17 cellular contexts compared by ENCODE assay signal in the genomic region with DNA sequence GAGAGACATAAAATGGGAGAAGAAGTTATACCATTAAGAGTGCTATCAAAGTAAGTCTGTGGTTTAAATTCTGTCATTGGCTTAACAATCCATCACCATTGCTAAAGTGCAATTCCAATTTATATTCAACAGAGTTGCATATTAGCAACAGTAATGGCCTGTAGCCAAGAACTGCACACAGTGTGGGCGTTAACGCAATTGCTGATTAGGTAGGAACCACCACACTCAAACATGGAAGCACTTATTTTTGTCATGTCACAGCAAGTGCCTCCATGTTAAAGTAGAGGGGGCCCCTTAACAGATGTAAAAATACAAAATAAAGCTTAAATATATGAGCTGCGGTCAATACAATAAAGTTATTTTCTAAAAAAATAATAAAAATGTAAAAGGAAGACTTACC. TPM values are rescaled to one million over a fixed set of nuclear protein-coding genes. Genes with fewer than 3 reads are reported as not detected.
DNase-seq lines count a peak whose midpoint lies in the region; TF ChIP-seq lines count a peak whose summit lies in the region.
"Had no signal": no experiment of that assay in that cellular context is flagged by ENCODE, and none has a peak within 500 bp of the region (broad histone marks: within the 10 kb centered on the region; RNA-seq: fewer than 3 reads in every experiment).

No MANE protein-coding gene starts in this region.

- peak overlapping the region; percentile 98 for H3K18ac ChIP-seq in mesendoderm (ENCODE audit: low read length)

- H3K9me3 Mint-ChIP-seq in endodermal cell = peaks cover 5% of the 10 kb centered on the region
- H3K9me3 Mint-ChIP-seq in activated CD4-positive, alpha-beta memory T cell treated with anti-CD3 and anti-CD28 coated beads, Interleukin-2, amount 10 ng/mL, durations not matched to agents 7 days and 5 days = no peaks in the 10 kb centered on the region

- peak overlapping the region; percentile 76 for H3K4me3 ChIP-seq in HUES64 (ENCODE audit: low read length)
- peak overlapping the region; percentile 99 for H3K4me3 ChIP-seq in endodermal cell (ENCODE audit: low read length)
- H3K4me3 ChIP-seq in mesendoderm (ENCODE audit: low read length) = peak overlapping the region; percentile 46
- H3K4me3 ChIP-seq: BLaER1 treated with 17β-estradiol and CSF1 and Interleukin-3, amounts not matched to agents 10 nM and 100 nM; PC-9 had no signal

- peaks cover 16% of the 10 kb centered on the region for H3K4me1 Mint-ChIP-seq in endodermal cell
- peaks cover 10% of the 10 kb centered on the region for H3K4me1 Mint-ChIP-seq in activated CD4-positive, alpha-beta memory T cell treated with anti-CD3 and anti-CD28 coated beads, Interleukin-2, amount 10 ng/mL, durations not matched to agents 7 days and 5 days

- no peak overlapping the region for H3K4ac ChIP-seq in mesendoderm (ENCODE audit: low read depth, low read length)

- H2BK5ac ChIP-seq in mesendoderm (ENCODE audit: low read length) = peak overlapping the region; percentile 4

- H3K23ac ChIP-seq in mesendoderm (ENCODE audit: low read length) = no peak overlapping the region

- peak overlapping the region; percentile 1 for H3K4me2 ChIP-seq in mesendoderm (ENCODE audit: low read length)
- H3K4me2 ChIP-seq: BLaER1 treated with 17β-estradiol and CSF1 and Interleukin-3, amounts not matched to agents 10 nM and 100 nM; PC-9 had no signal

- H3K4me1 ChIP-seq in HUES64 (ENCODE audit: insufficient read depth, low read length) (peaks cover 36% of the 10 kb centered on the region), endodermal cell (ENCODE audit: control insufficient read depth, insufficient read depth, low read length) (no peaks in the 10 kb centered on the region), mesendoderm (ENCODE audit: control insufficient read depth, low read depth, low read length) (peaks cover under 1% of the 10 kb centered on the region)

- H2BK120ac ChIP-seq in mesendoderm (ENCODE audit: low read depth, low read length) = no peak overlapping the region

- CTCF ChIA-PET in activated CD4-positive, alpha-beta memory T cell treated with anti-CD3 and anti-CD28 coated beads, Interleukin-2, amount 10 ng/mL, durations not matched to agents 7 days and 5 days (lab: Charles Lee) = interaction anchor here (1.0 to 1.8 kb wide), 2 partner anchors 11 to 115 kb away, joined by 3 to 7 read pairs; partner anchors contain the start of genes LARP7 and ZGRF1

- H4K8ac ChIP-seq in mesendoderm (ENCODE audit: low read depth, low read length) = no peak overlapping the region

- no peak overlapping the region for H2BK15ac ChIP-seq in mesendoderm (replicated peaks; ENCODE audit: low read depth)

- H2AK5ac ChIP-seq in mesendoderm (ENCODE audit: low read length) = no peak overlapping the region

- DNase-seq in DMS 273 (lab: John Stamatoyannopoulos, UW; ENCODE audit: unreplicated experiment) (peak; percentile 7), DMS 273 treated with DMSO at 0.1 percent for 48 hours (lab: John Stamatoyannopoulos, UW) (no peak), endodermal cell (no peak), mesendoderm (peak; percentile 83), NCI-H1694 treated with DMSO at 0.1 percent for 48 hours (lab: John Stamatoyannopoulos, UW) (no peak), DMS153 (lab: John Stamatoyannopoulos, UW) (no peak)
- DNase-seq in activated CD4-positive, alpha-beta memory T cell treated with anti-CD3 and anti-CD28 coated beads, Interleukin-2, amount 10 ng/mL, durations not matched to agents 7 days and 5 days = no peak
- DNase-seq: DMS53, GOT3, KBM-7, NCI-H1048, NCI-H1694, NCI-H69, PC-9 had no signal

- peaks cover 29% of the 10 kb centered on the region for H3K36me3 Mint-ChIP-seq in endodermal cell (ENCODE audit: low read depth)
- peaks cover 34% of the 10 kb centered on the region for H3K36me3 Mint-ChIP-seq in activated CD4-positive, alpha-beta memory T cell treated with anti-CD3 and anti-CD28 coated beads, Interleukin-2, amount 10 ng/mL, durations not matched to agents 7 days and 5 days (ENCODE audit: low read depth)

- TF ChIP-seq CTCF in endodermal cell (conservative IDR thresholded peaks at IDR 0.05) = no peak

- 0% methylated on average over 2 of the region's 3 CpGs for WGBS in HUES64
- 9% methylated on average over 2 of the region's 3 CpGs; no CpG with 5 or more reads in 1 of the 2 experiments for WGBS in endodermal cell (ENCODE audit: insufficient coverage in 1 of 2, insufficient read length in 1 of 2), 2 experiments
- no CpG with 5 or more reads among the region's 3 CpGs for WGBS in mesendoderm (ENCODE audit: extremely low coverage, insufficient coverage, low lambda C conversion rate)

- no peaks in the 10 kb centered on the region for H3K79me1 ChIP-seq in mesendoderm (ENCODE audit: low read length)

- no peak overlapping the region for H4K5ac ChIP-seq in mesendoderm (ENCODE audit: low read length)

- peak overlapping the region; percentile 80 for H3K56ac ChIP-seq in mesendoderm (ENCODE audit: low read length)

- H3K9ac ChIP-seq in HUES64 (ENCODE audit: low read depth, low read length) = peak overlapping the region; percentile 99
- H3K9ac ChIP-seq in endodermal cell (ENCODE audit: extremely low read depth, low read length, poor library complexity, severe bottlenecking) = peak overlapping the region; percentile 99
- H3K9ac ChIP-seq in mesendoderm (ENCODE audit: low read length) = peak overlapping the region; percentile 87
- H3K9ac ChIP-seq: BLaER1 treated with 17β-estradiol and CSF1 and Interleukin-3, amounts not matched to agents 10 nM and 100 nM had no signal

- H3K27ac ChIP-seq in HUES64 (ENCODE audit: low read depth, low read length) (peak overlapping the region; percentile 99), endodermal cell (ENCODE audit: low read depth, low read length) (peak overlapping the region; percentile 76), mesendoderm (ENCODE audit: low read depth, low read length) (peak overlapping the region; percentile 97)
- H3K27ac ChIP-seq: 22Rv1; BLaER1 treated with 17β-estradiol and CSF1 and Interleukin-3, amounts not matched to agents 10 nM and 100 nM; PC-9 had no signal

- peak overlapping the region; percentile 95 for H3K4me3 Mint-ChIP-seq in endodermal cell
- no peak overlapping the region for H3K4me3 Mint-ChIP-seq in activated CD4-positive, alpha-beta memory T cell treated with anti-CD3 and anti-CD28 coated beads, Interleukin-2, amount 10 ng/mL, durations not matched to agents 7 days and 5 days

- H3K27me3 ChIP-seq in HUES64 (ENCODE audit: insufficient read depth, low read length) (no peaks in the 10 kb centered on the region), endodermal cell (ENCODE audit: control insufficient read depth, insufficient read depth, low read length, poor library complexity, severe bottlenecking) (no peaks in the 10 kb centered on the region), mesendoderm (ENCODE audit: insufficient read depth, low read length, poor library complexity) (no peaks in the 10 kb centered on the region)
- H3K27me3 ChIP-seq: BLaER1 treated with 17β-estradiol and CSF1 and Interleukin-3, amounts not matched to agents 10 nM and 100 nM had no signal

- H3K27me3 Mint-ChIP-seq in endodermal cell (ENCODE audit: insufficient read depth) = no peaks in the 10 kb centered on the region
- H3K27me3 Mint-ChIP-seq in activated CD4-positive, alpha-beta memory T cell treated with anti-CD3 and anti-CD28 coated beads, Interleukin-2, amount 10 ng/mL, durations not matched to agents 7 days and 5 days = no peaks in the 10 kb centered on the region

- H3K36me3 ChIP-seq in HUES64 (ENCODE audit: insufficient read depth, low read length) (peaks cover 29% of the 10 kb centered on the region), endodermal cell (ENCODE audit: control insufficient read depth, insufficient read depth, low read length) (peaks cover 22% of the 10 kb centered on the region), mesendoderm (ENCODE audit: control insufficient read depth, insufficient read depth, low read length) (peaks cover 2% of the 10 kb centered on the region)

- H3K9me3 ChIP-seq in HUES64 (ENCODE audit: insufficient read depth, low read depth, low read length) (no peaks in the 10 kb centered on the region), endodermal cell (ENCODE audit: control insufficient read depth, low read length) (no peaks in the 10 kb centered on the region)
- H3K9me3 ChIP-seq: BLaER1 treated with 17β-estradiol and CSF1 and Interleukin-3, amounts not matched to agents 10 nM and 100 nM had no signal

- peak overlapping the region; percentile 99 for H3K27ac Mint-ChIP-seq in endodermal cell
- H3K27ac Mint-ChIP-seq in activated CD4-positive, alpha-beta memory T cell treated with anti-CD3 and anti-CD28 coated beads, Interleukin-2, amount 10 ng/mL, durations not matched to agents 7 days and 5 days = no peak overlapping the region

- POLR2A ChIA-PET in activated CD4-positive, alpha-beta memory T cell treated with anti-CD3 and anti-CD28 coated beads, Interleukin-2, amount 10 ng/mL, durations not matched to agents 7 days and 5 days (lab: Charles Lee) = interaction anchor here (1.6 kb wide), 1 partner anchor 11 kb away, joined by 4 read pairs; the partner anchor contains the start of genes LARP7 and ZGRF1

- peaks cover 4% of the 10 kb centered on the region for H3K79me2 ChIP-seq in mesendoderm (ENCODE audit: control insufficient read depth, insufficient read depth, low read length)

RNA-seq across cellular contexts. Expression of gene LARP7, which starts 10.8 kb away (rescaled TPM):
- polyA plus RNA-seq in HUES64 (2013, experiment 1 of 2) = 34.9 TPM
- polyA plus RNA-seq in HUES64 (2013, experiment 2 of 2) = 49.3 TPM
- total RNA-seq in endodermal cell = 10 to 100 TPM; 36.1 to 52.0 TPM
- polyA plus RNA-seq in endodermal cell (2013, experiment 1 of 2) = 54.4 TPM
- 63.8 TPM for polyA plus RNA-seq in endodermal cell (2013, experiment 2 of 2)
- polyA plus RNA-seq in mesendoderm (2013, experiment 1 of 2) = 135 TPM
- polyA plus RNA-seq in mesendoderm (2013, experiment 2 of 2) = 145 TPM
- 10 to 100 TPM; 44.6 to 47.0 TPM for total RNA-seq in activated CD4-positive, alpha-beta memory T cell treated with anti-CD3 and anti-CD28 coated beads, Interleukin-2, amount 10 ng/mL, durations not matched to agents 7 days and 5 days

RNA-seq across cellular contexts. Expression of gene ZGRF1, which starts 11.1 kb away (rescaled TPM):
- 16.1 TPM for polyA plus RNA-seq in HUES64 (2013, experiment 1 of 2)
- 21.2 TPM for polyA plus RNA-seq in HUES64 (2013, experiment 2 of 2)
- total RNA-seq in endodermal cell = 10 to 100 TPM; 29.1 to 57.3 TPM
- polyA plus RNA-seq in endodermal cell (2013, experiment 1 of 2) = 25.4 TPM
- polyA plus RNA-seq in endodermal cell (2013, experiment 2 of 2) = 22.2 TPM
- 28.8 TPM for polyA plus RNA-seq in mesendoderm (2013, experiment 1 of 2)
- polyA plus RNA-seq in mesendoderm (2013, experiment 2 of 2) = 27.5 TPM
- total RNA-seq in activated CD4-positive, alpha-beta memory T cell treated with anti-CD3 and anti-CD28 coated beads, Interleukin-2, amount 10 ng/mL, durations not matched to agents 7 days and 5 days = 10 to 100 TPM; 28.8 to 28.9 TPM

Comparison
In these comparisons a context has a peak if more than half of its experiments do, and no peak if none do; other contexts are left out.
1. DNase-seq: peak in DMS 273 (single experiment) and mesendoderm (single experiment); none in DMS 273 treated with DMSO at 0.1 percent for 48 hours (single experiment), endodermal cell (single experiment), NCI-H1694 treated with DMSO at 0.1 percent for 48 hours (single experiment), DMS153 (single experiment) and activated CD4-positive, alpha-beta memory T cell treated with anti-CD3 and anti-CD28 coated beads, Interleukin-2, amount 10 ng/mL, durations not matched to agents 7 days and 5 days (single experiment).
2. H3K4me3 ChIP-seq: peak in every context shown above with its lines; median percentile 99 in endodermal cell; 76 in HUES64; 46 in mesendoderm.
3. Peak in every context shown above with its lines, with median percentiles within 50 percentile points of each other: H3K27ac ChIP-seq and H3K9ac ChIP-seq.